8 cellular contexts compared by ENCODE assay signal in the genomic region with DNA sequence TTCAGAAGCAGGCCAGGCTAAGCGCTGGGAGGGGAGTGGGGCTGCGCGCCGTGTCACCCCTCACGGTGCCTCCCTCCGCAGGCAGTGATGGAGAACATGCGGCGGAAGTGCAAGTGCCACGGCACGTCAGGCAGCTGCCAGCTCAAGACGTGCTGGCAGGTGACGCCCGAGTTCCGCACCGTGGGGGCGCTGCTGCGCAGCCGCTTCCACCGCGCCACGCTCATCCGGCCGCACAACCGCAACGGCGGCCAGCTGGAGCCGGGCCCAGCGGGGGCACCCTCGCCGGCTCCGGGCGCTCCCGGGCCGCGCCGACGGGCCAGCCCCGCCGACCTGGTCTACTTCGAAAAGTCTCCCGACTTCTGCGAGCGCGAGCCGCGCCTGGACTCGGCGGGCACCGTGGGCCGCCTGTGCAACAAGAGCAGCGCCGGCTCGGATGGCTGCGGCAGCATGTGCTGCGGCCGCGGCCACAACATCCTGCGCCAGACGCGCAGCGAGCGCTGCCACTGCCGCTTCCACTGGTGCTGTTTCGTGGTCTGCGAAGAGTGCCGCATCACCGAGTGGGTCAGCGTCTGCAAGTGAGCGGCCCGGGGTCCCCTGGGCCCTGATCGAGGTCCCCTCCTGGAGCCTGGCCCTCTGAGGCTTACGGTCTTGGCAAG. TPM values are rescaled to one million over a fixed set of nuclear protein-coding genes. Genes with fewer than 3 reads are reported as not detected.
DNase-seq lines count a peak whose midpoint lies in the region; ATAC-seq lines count a peak whose summit lies in the region.

No MANE protein-coding gene starts in this region.

- DNase-seq in CD4-positive, CD25-positive, alpha-beta regulatory T cell = peak; percentile 80 to 93 (median 92)
- DNase-seq in NK-92 treated with Interleukin-12 subunit alpha and Interleukin-12 subunit beta, amount 100 ng/mL, for 24 hours (lab: John Stamatoyannopoulos, UW) = peak; percentile 76
- DNase-seq in activated CD8-positive, alpha-beta memory T cell treated with anti-CD3 and anti-CD28 coated beads, Interleukin-2, amount 10 ng/mL, durations not matched to agents 7 days and 5 days = peak; percentile 86
- DNase-seq in epidermal melanocyte (ENCODE audit: insufficient read length, low spot score) = peak; percentile 56
- DNase-seq in naive thymus-derived CD4-positive, alpha-beta T cell = peak; percentile 82 to 93 (median 91)
- DNase-seq in stimulated activated effector memory CD8-positive, alpha-beta T cell treated with anti-CD3 and anti-CD28 coated beads, Interleukin-12 subunit alpha, Interleukin-12 subunit beta, amount 100 ng/mL, for 72 hours (ENCODE audit: low spot score in 2 of 2) = peak; percentile 81 to 88

- H3K27me3 ChIP-seq in CD4-positive, CD25-positive, alpha-beta regulatory T cell (ENCODE audit: control insufficient read depth, insufficient read depth, low read length) = no peaks in the 10 kb centered on the region
- no peaks in the 10 kb centered on the region for H3K27me3 ChIP-seq in naive thymus-derived CD4-positive, alpha-beta T cell (ENCODE audit: control insufficient read depth in 2 of 2, insufficient read depth in 2 of 2, low read length in 2 of 2)

- peak overlapping the region; percentile 88 to 97 (median 97) for H3K27ac Mint-ChIP-seq in CD4-positive, CD25-positive, alpha-beta regulatory T cell
- peak overlapping the region; percentile 76 for H3K27ac Mint-ChIP-seq in activated CD8-positive, alpha-beta memory T cell treated with anti-CD3 and anti-CD28 coated beads, Interleukin-2, amount 10 ng/mL, durations not matched to agents 7 days and 5 days
- H3K27ac Mint-ChIP-seq in naive thymus-derived CD4-positive, alpha-beta T cell = peak overlapping the region; percentile 59 to 96 (median 89)
- peak overlapping the region; percentile 89 for H3K27ac Mint-ChIP-seq in stimulated activated effector memory CD8-positive, alpha-beta T cell treated with anti-CD3 and anti-CD28 coated beads, Interleukin-12 subunit alpha, Interleukin-12 subunit beta, amount 100 ng/mL, for 72 hours

- H3K27ac ChIP-seq in CD4-positive, CD25-positive, alpha-beta regulatory T cell (ENCODE audit: insufficient read depth, low read length, poor library complexity, severe bottlenecking) = peak overlapping the region; percentile 98
- peak overlapping the region; percentile 89 for H3K27ac ChIP-seq in naive thymus-derived CD4-positive, alpha-beta T cell (ENCODE audit: low read depth, low read length)

- CTCF ChIA-PET in activated CD8-positive, alpha-beta memory T cell treated with anti-CD3 and anti-CD28 coated beads, Interleukin-2, amount 10 ng/mL, durations not matched to agents 7 days and 5 days (lab: Charles Lee) = interaction anchor here (0.8 to 15.0 kb wide), 7 partner anchors 14 to 402 kb away, joined by 3 to 735 read pairs (median 3); a partner anchor contains a TSS
- CTCF ChIA-PET in naive thymus-derived CD4-positive, alpha-beta T cell (lab: Charles Lee) = interaction anchor here (0.7 to 15.8 kb wide), 2 partner anchors 14 to 234 kb away, joined by 3 to 627 read pairs; a partner anchor contains a TSS

- H3K36me3 Mint-ChIP-seq in CD4-positive, CD25-positive, alpha-beta regulatory T cell = peaks cover 5% of the 10 kb centered on the region
- H3K36me3 Mint-ChIP-seq in activated CD8-positive, alpha-beta memory T cell treated with anti-CD3 and anti-CD28 coated beads, Interleukin-2, amount 10 ng/mL, durations not matched to agents 7 days and 5 days = no peaks in the 10 kb centered on the region
- peaks cover 0 to 7% (median 0%) of the 10 kb centered on the region in 5 donors for H3K36me3 Mint-ChIP-seq in naive thymus-derived CD4-positive, alpha-beta T cell
- peaks cover 55% of the 10 kb centered on the region for H3K36me3 Mint-ChIP-seq in stimulated activated effector memory CD8-positive, alpha-beta T cell treated with anti-CD3 and anti-CD28 coated beads, Interleukin-12 subunit alpha, Interleukin-12 subunit beta, amount 100 ng/mL, for 72 hours

- peak overlapping the region; percentile 66 to 86 (median 82) for H3K4me3 Mint-ChIP-seq in CD4-positive, CD25-positive, alpha-beta regulatory T cell
- H3K4me3 Mint-ChIP-seq in activated CD8-positive, alpha-beta memory T cell treated with anti-CD3 and anti-CD28 coated beads, Interleukin-2, amount 10 ng/mL, durations not matched to agents 7 days and 5 days = peak overlapping the region; percentile 51
- H3K4me3 Mint-ChIP-seq in naive thymus-derived CD4-positive, alpha-beta T cell = peak overlapping the region; percentile 58 to 85 (median 75)
- H3K4me3 Mint-ChIP-seq in stimulated activated effector memory CD8-positive, alpha-beta T cell treated with anti-CD3 and anti-CD28 coated beads, Interleukin-12 subunit alpha, Interleukin-12 subunit beta, amount 100 ng/mL, for 72 hours = peak overlapping the region; percentile 62

- POLR2A ChIA-PET in naive thymus-derived CD4-positive, alpha-beta T cell (lab: Charles Lee) = interaction anchor here (1.4 to 13.6 kb wide), 2 partner anchors 13 to 284 kb away, joined by 4 to 305 read pairs; a partner anchor contains a TSS

- no peaks in the 10 kb centered on the region for H3K9me3 ChIP-seq in CD4-positive, CD25-positive, alpha-beta regulatory T cell (ENCODE audit: control insufficient read depth in 2 of 2, low read length in 2 of 2)
- H3K9me3 ChIP-seq in naive thymus-derived CD4-positive, alpha-beta T cell (ENCODE audit: control insufficient read depth in 2 of 3, low read length in 3 of 3) = no peaks in the 10 kb centered on the region

- intact Hi-C loops in naive thymus-derived CD4-positive, alpha-beta T cell (cut with micrococcal nuclease) = loop anchor here (1.0 to 10.0 kb wide), 10 partner anchors 13 to 621 kb away; a partner anchor contains a TSS

- H3K4me3 ChIP-seq in CD4-positive, CD25-positive, alpha-beta regulatory T cell (ENCODE audit: low read depth, low read length) = peak overlapping the region; percentile 64
- peak overlapping the region; percentile 48 for H3K4me3 ChIP-seq in naive thymus-derived CD4-positive, alpha-beta T cell (ENCODE audit: low read length)

- peaks cover 65% of the 10 kb centered on the region for H3K4me1 ChIP-seq in CD4-positive, CD25-positive, alpha-beta regulatory T cell (ENCODE audit: control insufficient read depth, insufficient read depth, low read length, poor library complexity, severe bottlenecking)
- peaks cover 53 to 54% of the 10 kb centered on the region in 2 donors for H3K4me1 ChIP-seq in naive thymus-derived CD4-positive, alpha-beta T cell (ENCODE audit: control insufficient read depth in 2 of 2, insufficient read depth in 2 of 2, low read length in 2 of 2)

- peaks cover 12% of the 10 kb centered on the region for H3K27me3 Mint-ChIP-seq in CD4-positive, CD25-positive, alpha-beta regulatory T cell
- peaks cover 62% of the 10 kb centered on the region for H3K27me3 Mint-ChIP-seq in activated CD8-positive, alpha-beta memory T cell treated with anti-CD3 and anti-CD28 coated beads, Interleukin-2, amount 10 ng/mL, durations not matched to agents 7 days and 5 days
- H3K27me3 Mint-ChIP-seq in naive thymus-derived CD4-positive, alpha-beta T cell = peaks cover 0 to 76% (median 0%) of the 10 kb centered on the region in 5 donors

- H3K36me3 ChIP-seq in CD4-positive, CD25-positive, alpha-beta regulatory T cell (ENCODE audit: control insufficient read depth, insufficient read depth, low read length) = peaks cover 17% of the 10 kb centered on the region
- no peaks in the 10 kb centered on the region for H3K36me3 ChIP-seq in naive thymus-derived CD4-positive, alpha-beta T cell (ENCODE audit: control insufficient read depth in 2 of 3, insufficient read depth in 3 of 3, low read length in 3 of 3)

- peaks cover 1 to 61% (median 38%) of the 10 kb centered on the region in 4 donors for H3K4me1 Mint-ChIP-seq in CD4-positive, CD25-positive, alpha-beta regulatory T cell
- H3K4me1 Mint-ChIP-seq in activated CD8-positive, alpha-beta memory T cell treated with anti-CD3 and anti-CD28 coated beads, Interleukin-2, amount 10 ng/mL, durations not matched to agents 7 days and 5 days = peaks cover 39% of the 10 kb centered on the region
- peaks cover 38 to 56% (median 52%) of the 10 kb centered on the region in 7 donors for H3K4me1 Mint-ChIP-seq in naive thymus-derived CD4-positive, alpha-beta T cell
- H3K4me1 Mint-ChIP-seq in stimulated activated effector memory CD8-positive, alpha-beta T cell treated with anti-CD3 and anti-CD28 coated beads, Interleukin-12 subunit alpha, Interleukin-12 subunit beta, amount 100 ng/mL, for 72 hours = peaks cover 63% of the 10 kb centered on the region

- peak; percentile 81 to 82 for ATAC-seq in CD4-positive, CD25-positive, alpha-beta regulatory T cell (ENCODE audit: low read depth in 2 of 2)
- ATAC-seq in GM19324 (IDR thresholded peaks at IDR 0.05; ENCODE audit: low FRiP score, unreplicated experiment) = peak; percentile 55
- peak; percentile 44 for ATAC-seq in HG03439 (IDR thresholded peaks at IDR 0.05; ENCODE audit: unreplicated experiment)
- ATAC-seq in activated CD8-positive, alpha-beta memory T cell treated with anti-CD3 and anti-CD28 coated beads, Interleukin-2, amount 10 ng/mL, durations not matched to agents 7 days and 5 days = peak; percentile 70
- ATAC-seq in naive thymus-derived CD4-positive, alpha-beta T cell = peak; percentile 78
- peak; percentile 72 for ATAC-seq in stimulated activated effector memory CD8-positive, alpha-beta T cell treated with anti-CD3 and anti-CD28 coated beads, Interleukin-12 subunit alpha, Interleukin-12 subunit beta, amount 100 ng/mL, for 72 hours

- peaks cover 0 to 1% (median 0%) of the 10 kb centered on the region in 7 donors for H3K9me3 Mint-ChIP-seq in CD4-positive, CD25-positive, alpha-beta regulatory T cell
- no peaks in the 10 kb centered on the region for H3K9me3 Mint-ChIP-seq in activated CD8-positive, alpha-beta memory T cell treated with anti-CD3 and anti-CD28 coated beads, Interleukin-2, amount 10 ng/mL, durations not matched to agents 7 days and 5 days (ENCODE audit: low read depth)
- H3K9me3 Mint-ChIP-seq in naive thymus-derived CD4-positive, alpha-beta T cell = peaks cover 0 to 3% (median 0%) of the 10 kb centered on the region in 11 donors
- no peaks in the 10 kb centered on the region for H3K9me3 Mint-ChIP-seq in stimulated activated effector memory CD8-positive, alpha-beta T cell treated with anti-CD3 and anti-CD28 coated beads, Interleukin-12 subunit alpha, Interleukin-12 subunit beta, amount 100 ng/mL, for 72 hours

RNA-seq across cellular contexts. Expression of a gene that starts 12.2 kb away (rescaled TPM):
- total RNA-seq in CD4-positive, CD25-positive, alpha-beta regulatory T cell = 10.8 TPM
- polyA plus RNA-seq in CD4-positive, CD25-positive, alpha-beta regulatory T cell = 10 to 100 TPM in 1 of 4 donors, 1 to 10 TPM in 3; 6.3 to 11.0 (median 8.8) TPM
- under 1 TPM; 0.23 to 0.35 TPM for total RNA-seq in activated CD8-positive, alpha-beta memory T cell treated with anti-CD3 and anti-CD28 coated beads, Interleukin-2, amount 10 ng/mL, durations not matched to agents 7 days and 5 days
- 1 to 10 TPM in 4 of 5 experiments, under 1 TPM in 1; 0.19 to 4.2 (median 3.0) TPM for total RNA-seq in naive thymus-derived CD4-positive, alpha-beta T cell
- polyA plus RNA-seq in naive thymus-derived CD4-positive, alpha-beta T cell = 1 to 10 TPM in 1 of 2 donors, under 1 TPM in 1; 0.61 to 1.2 TPM

RNA-seq across cellular contexts. Expression of a gene that starts 33.2 kb away (rescaled TPM):
- total RNA-seq in CD4-positive, CD25-positive, alpha-beta regulatory T cell = not detected
- not detected for polyA plus RNA-seq in CD4-positive, CD25-positive, alpha-beta regulatory T cell
- total RNA-seq in activated CD8-positive, alpha-beta memory T cell treated with anti-CD3 and anti-CD28 coated beads, Interleukin-2, amount 10 ng/mL, durations not matched to agents 7 days and 5 days = not detected
- total RNA-seq in naive thymus-derived CD4-positive, alpha-beta T cell = under 1 TPM in 1 of 5 experiments, not detected in 4; 0.22 TPM
- under 1 TPM in 1 of 2 donors, not detected in 1; 0.11 TPM for polyA plus RNA-seq in naive thymus-derived CD4-positive, alpha-beta T cell

Comparison
In these comparisons a context has a peak if more than half of its experiments do, and no peak if none do; other contexts are left out.
1. Peak in every context shown above with its lines: DNase-seq, ATAC-seq, H3K4me3 ChIP-seq and H3K27ac ChIP-seq.